In the genomic region with DNA sequence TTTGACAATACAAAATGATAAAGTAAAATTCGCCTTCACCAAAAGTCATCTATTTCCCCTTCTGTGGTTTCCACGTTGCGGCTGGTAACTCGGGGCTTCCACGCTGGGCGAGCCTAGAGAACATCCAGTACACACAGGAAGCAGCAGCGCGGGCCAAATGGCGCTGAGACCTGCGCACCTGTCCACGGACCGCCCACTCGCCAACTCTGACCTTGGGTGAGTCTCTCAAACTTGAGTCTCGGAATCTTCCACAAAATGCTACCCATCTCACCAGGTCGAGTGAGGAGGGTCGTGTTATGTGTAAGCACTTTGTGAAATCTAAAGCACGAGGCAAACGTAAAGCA, we compare ENCODE assay signal across 1 cellular context.
TF ChIP-seq lines count a peak whose summit lies in the region.

No MANE protein-coding gene starts in this region.

TF ChIP-seq in HEK293, 187 proteins besides CTCF, POLR2A, EP300 and RAD21 (continued from another document):
- TF ChIP-seq PRDM10 (tag by site-specific recombination; IDR thresholded peaks at IDR 0.05) (peak; percentile 80), INSM2 (tag by site-specific recombination; IDR thresholded peaks at IDR 0.05) (no peak), IKZF3 (tag by site-specific recombination; IDR thresholded peaks at IDR 0.05) (no peak), ZNF223 (tag by site-specific recombination; IDR thresholded peaks at IDR 0.05) (no peak), ZNF155 (tag by site-specific recombination; IDR thresholded peaks at IDR 0.05) (no peak), ZBTB8A (tag by site-specific recombination; IDR thresholded peaks at IDR 0.05) (no peak), HOXA7 (CRISPR knock-in tag; IDR thresholded peaks at IDR 0.05; ENCODE audit: borderline replicate concordance) (no peak), ZNF416 (tag by site-specific recombination; IDR thresholded peaks at IDR 0.05) (no peak), KLF10 (tag by site-specific recombination; IDR thresholded peaks at IDR 0.05) (no peak), ZNF658 (tag by site-specific recombination; IDR thresholded peaks at IDR 0.05) (no peak), ZBTB17 (tag by site-specific recombination; IDR thresholded peaks at IDR 0.05) (no peak), ZBTB20 (tag by site-specific recombination; IDR thresholded peaks at IDR 0.05) (0 out of 2 replicates have a peak, but pooled peaks have one; percentile 41), ZBTB48 (tag by site-specific recombination; IDR thresholded peaks at IDR 0.05) (no peak), KLF8 (tag by site-specific recombination; IDR thresholded peaks at IDR 0.05) (no peak), ZNF571 (tag by site-specific recombination; IDR thresholded peaks at IDR 0.05) (no peak), ZNF555 (tag by site-specific recombination; conservative IDR thresholded peaks at IDR 0.05) (no peak), ZNF704 (tag by site-specific recombination; IDR thresholded peaks at IDR 0.05) (no peak), RBAK (tag by site-specific recombination; IDR thresholded peaks at IDR 0.05) (no peak), ZXDB (tag by site-specific recombination; IDR thresholded peaks at IDR 0.05) (no peak), ZNF221 (tag by site-specific recombination; IDR thresholded peaks at IDR 0.05; ENCODE audit: borderline replicate concordance) (no peak), EGR2 (tag by site-specific recombination; IDR thresholded peaks at IDR 0.05; ENCODE audit: low read depth) (peak; percentile 57), ZNF175 (tag by site-specific recombination; IDR thresholded peaks at IDR 0.05) (no peak), ZFP3 (tag by site-specific recombination; IDR thresholded peaks at IDR 0.05; ENCODE audit: low read depth) (no peak), ZNF335 (tag by site-specific recombination; conservative IDR thresholded peaks at IDR 0.05) (peak; percentile 95), ZNF623 (tag by site-specific recombination; IDR thresholded peaks at IDR 0.05) (no peak), ZNF521 (tag by site-specific recombination; IDR thresholded peaks at IDR 0.05) (no peak), ZNF747 (tag by site-specific recombination; IDR thresholded peaks at IDR 0.05) (no peak), BCL11A (tag by site-specific recombination; IDR thresholded peaks at IDR 0.05; ENCODE audit: low read depth) (no peak), SP7 (tag by site-specific recombination; IDR thresholded peaks at IDR 0.05) (no peak), ZSCAN30 (tag by site-specific recombination; IDR thresholded peaks at IDR 0.05) (no peak), ZNF10 (tag by site-specific recombination; IDR thresholded peaks at IDR 0.05) (no peak), ZNF214 (tag by site-specific recombination; IDR thresholded peaks at IDR 0.05; ENCODE audit: borderline replicate concordance) (no peak), TRIM28 (IDR thresholded peaks at IDR 0.05; ENCODE audit: borderline replicate concordance, low read length) (0 out of 2 replicates have a peak, but pooled peaks have one; percentile 5), ZNF18 (tag by site-specific recombination; IDR thresholded peaks at IDR 0.05) (peak; percentile 54; the same call in 1 of the 2 replicates), GLIS2 (tag by site-specific recombination; IDR thresholded peaks at IDR 0.05) (no peak), ZNF184 (tag by site-specific recombination; IDR thresholded peaks at IDR 0.05) (0 out of 2 replicates have a peak, but pooled peaks have one; percentile 10), SETDB1 (IDR thresholded peaks at IDR 0.05; ENCODE audit: insufficient read length, low read length) (no peak), ZNF292 (tag by site-specific recombination; IDR thresholded peaks at IDR 0.05; ENCODE audit: borderline replicate concordance, low read depth) (no peak), GLI4 (tag by site-specific recombination; IDR thresholded peaks at IDR 0.05) (no peak), ZFHX2 (tag by site-specific recombination; conservative IDR thresholded peaks at IDR 0.05) (peak; percentile 63), ZNF707 (tag by site-specific recombination; IDR thresholded peaks at IDR 0.05) (no peak), BCL6B (tag by site-specific recombination; IDR thresholded peaks at IDR 0.05) (no peak), SCRT2 (tag by site-specific recombination; IDR thresholded peaks at IDR 0.05) (no peak), ZNF585B (tag by site-specific recombination; IDR thresholded peaks at IDR 0.05) (no peak), KLF16 (tag by site-specific recombination; IDR thresholded peaks at IDR 0.05) (no peak; the same call in 1 of the 2 replicates), ZNF16 (tag by site-specific recombination; IDR thresholded peaks at IDR 0.05; ENCODE audit: low read depth) (no peak)
- TF ChIP-seq, protein P1, sequence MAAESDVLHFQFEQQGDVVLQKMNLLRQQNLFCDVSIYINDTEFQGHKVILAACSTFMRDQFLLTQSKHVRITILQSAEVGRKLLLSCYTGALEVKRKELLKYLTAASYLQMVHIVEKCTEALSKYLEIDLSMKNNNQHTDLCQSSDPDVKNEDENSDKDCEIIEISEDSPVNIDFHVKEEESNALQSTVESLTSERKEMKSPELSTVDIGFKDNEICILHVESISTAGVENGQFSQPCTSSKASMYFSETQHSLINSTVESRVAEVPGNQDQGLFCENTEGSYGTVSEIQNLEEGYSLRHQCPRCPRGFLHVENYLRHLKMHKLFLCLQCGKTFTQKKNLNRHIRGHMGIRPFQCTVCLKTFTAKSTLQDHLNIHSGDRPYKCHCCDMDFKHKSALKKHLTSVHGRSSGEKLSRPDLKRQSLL (tag by site-specific recombination; IDR thresholded peaks at IDR 0.05) = no peak
- TF ChIP-seq, protein P2, sequence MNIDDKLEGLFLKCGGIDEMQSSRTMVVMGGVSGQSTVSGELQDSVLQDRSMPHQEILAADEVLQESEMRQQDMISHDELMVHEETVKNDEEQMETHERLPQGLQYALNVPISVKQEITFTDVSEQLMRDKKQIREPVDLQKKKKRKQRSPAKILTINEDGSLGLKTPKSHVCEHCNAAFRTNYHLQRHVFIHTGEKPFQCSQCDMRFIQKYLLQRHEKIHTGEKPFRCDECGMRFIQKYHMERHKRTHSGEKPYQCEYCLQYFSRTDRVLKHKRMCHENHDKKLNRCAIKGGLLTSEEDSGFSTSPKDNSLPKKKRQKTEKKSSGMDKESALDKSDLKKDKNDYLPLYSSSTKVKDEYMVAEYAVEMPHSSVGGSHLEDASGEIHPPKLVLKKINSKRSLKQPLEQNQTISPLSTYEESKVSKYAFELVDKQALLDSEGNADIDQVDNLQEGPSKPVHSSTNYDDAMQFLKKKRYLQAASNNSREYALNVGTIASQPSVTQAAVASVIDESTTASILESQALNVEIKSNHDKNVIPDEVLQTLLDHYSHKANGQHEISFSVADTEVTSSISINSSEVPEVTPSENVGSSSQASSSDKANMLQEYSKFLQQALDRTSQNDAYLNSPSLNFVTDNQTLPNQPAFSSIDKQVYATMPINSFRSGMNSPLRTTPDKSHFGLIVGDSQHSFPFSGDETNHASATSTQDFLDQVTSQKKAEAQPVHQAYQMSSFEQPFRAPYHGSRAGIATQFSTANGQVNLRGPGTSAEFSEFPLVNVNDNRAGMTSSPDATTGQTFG (tag by site-specific recombination; IDR thresholded peaks at IDR 0.05; ENCODE audit: borderline replicate concordance) = no peak
- TF ChIP-seq, protein P3, sequence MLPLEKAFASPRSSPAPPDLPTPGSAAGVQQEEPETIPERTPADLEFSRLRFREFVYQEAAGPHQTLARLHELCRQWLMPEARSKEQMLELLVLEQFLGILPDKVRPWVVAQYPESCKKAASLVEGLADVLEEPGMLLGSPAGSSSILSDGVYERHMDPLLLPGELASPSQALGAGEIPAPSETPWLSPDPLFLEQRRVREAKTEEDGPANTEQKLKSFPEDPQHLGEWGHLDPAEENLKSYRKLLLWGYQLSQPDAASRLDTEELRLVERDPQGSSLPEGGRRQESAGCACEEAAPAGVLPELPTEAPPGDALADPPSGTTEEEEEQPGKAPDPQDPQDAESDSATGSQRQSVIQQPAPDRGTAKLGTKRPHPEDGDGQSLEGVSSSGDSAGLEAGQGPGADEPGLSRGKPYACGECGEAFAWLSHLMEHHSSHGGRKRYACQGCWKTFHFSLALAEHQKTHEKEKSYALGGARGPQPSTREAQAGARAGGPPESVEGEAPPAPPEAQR (tag by site-specific recombination; IDR thresholded peaks at IDR 0.05) = no peak
